ENCODE assay signal across 17 cellular contexts in the genomic region with DNA sequence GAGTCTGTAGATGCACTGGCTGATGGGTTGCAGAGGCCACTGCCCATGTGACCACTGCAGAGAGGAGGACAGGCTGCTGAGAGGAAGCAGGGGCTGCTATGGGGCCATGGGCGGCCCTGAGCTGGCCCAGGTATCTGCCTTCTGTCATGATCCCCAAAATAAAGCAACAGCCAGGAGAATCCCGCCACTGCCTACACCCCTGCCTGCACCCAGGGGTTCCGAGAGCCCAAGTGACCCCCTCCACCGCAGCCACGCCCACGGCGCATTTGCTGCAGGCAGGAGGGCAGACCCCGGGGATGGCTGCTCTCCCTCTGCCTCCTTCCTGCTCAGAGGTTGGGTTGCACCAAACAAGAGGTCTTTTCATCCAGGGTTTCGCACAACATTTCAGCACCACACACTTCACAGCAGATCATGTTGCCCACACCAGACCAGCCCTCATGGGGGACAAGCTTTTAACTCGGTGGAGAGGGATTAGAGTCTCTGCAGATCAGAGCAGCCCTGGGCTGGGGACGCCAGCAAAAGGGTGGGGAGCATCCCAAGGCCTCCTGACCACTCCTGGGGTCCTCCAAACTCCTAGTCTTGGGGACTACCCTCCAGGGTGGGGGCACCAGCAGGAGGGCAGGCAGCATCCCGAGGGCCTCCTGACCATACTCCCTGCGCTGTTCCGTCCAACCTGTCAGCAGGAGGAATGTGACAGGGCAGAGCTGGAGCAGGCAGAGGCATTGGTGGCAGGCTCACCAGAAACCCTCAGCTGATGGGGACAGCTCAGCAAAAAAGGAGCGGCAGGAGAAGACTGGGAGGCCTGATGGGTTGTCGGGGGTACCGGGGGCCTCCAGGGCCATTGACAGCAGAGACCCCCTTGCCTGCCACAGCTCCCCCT. TPM values are rescaled to one million over a fixed set of nuclear protein-coding genes. Genes with fewer than 3 reads are reported as not detected.
DNase-seq lines count a peak whose midpoint lies in the region; ATAC-seq and TF ChIP-seq lines count a peak whose summit lies in the region.
"Had no signal": no experiment of that assay in that cellular context is flagged by ENCODE, and none has a peak within 500 bp of the region (broad histone marks: within the 10 kb centered on the region; RNA-seq: fewer than 3 reads in every experiment).

No MANE protein-coding gene starts in this region.

- H3K23ac ChIP-seq in IMR-90 (ENCODE audit: low read depth, low read length): 0 out of 2 replicates have a peak overlapping the region, but pooled peaks have one; percentile 37

- H3K36me3 ChIP-seq in IMR-90 (ENCODE audit: control insufficient read depth, insufficient read depth, low read length): no peaks in the 10 kb centered on the region
- no peaks in the 10 kb centered on the region for H3K36me3 ChIP-seq in stomach smooth muscle (ENCODE audit: control insufficient read depth in 2 of 2, insufficient read depth in 2 of 2, low read length in 2 of 2)
- no peaks in the 10 kb centered on the region for H3K36me3 ChIP-seq in psoas muscle (ENCODE audit: insufficient read depth in 1 of 2, low read depth in 1 of 2)
- H3K36me3 ChIP-seq: neutrophil, suprapubic skin had no signal

- intact Hi-C loops in IMR-90 (cut with micrococcal nuclease) (no loop called here), right cardiac atrium (cut with DNase I) (no loop called here), psoas muscle (cut with DNase I) (no loop called here)

- H3K4me1 Mint-ChIP-seq in WTC11: peaks cover 33% of the 10 kb centered on the region

- TF ChIP-seq POLR2A in IMR-90 (IDR thresholded peaks at IDR 0.05; ENCODE audit: low read depth, low read length): no peak

- peak overlapping the region; percentile 45; the same call in 1 of the 2 replicates for H3K14ac ChIP-seq in IMR-90 (replicated peaks; ENCODE audit: low read depth, low read length)

- peak overlapping the region; percentile 16 for H2BK120ac ChIP-seq in IMR-90 (ENCODE audit: low read depth, low read length)

- H3K4me1 ChIP-seq in IMR-90 (ENCODE audit: control insufficient read depth, insufficient read depth, low read length): peaks cover 42% of the 10 kb centered on the region
- peaks cover 14% of the 10 kb centered on the region for H3K4me1 ChIP-seq in right cardiac atrium (ENCODE audit: control insufficient read depth, insufficient read depth, low read length)
- peaks cover 89% of the 10 kb centered on the region for H3K4me1 ChIP-seq in stomach smooth muscle (ENCODE audit: control insufficient read depth, insufficient read depth, low read length)
- H3K4me1 ChIP-seq in psoas muscle: peaks cover 22% of the 10 kb centered on the region

- TF ChIP-seq CTCF in IMR-90 (conservative IDR thresholded peaks at IDR 0.05; ENCODE audit: low read depth, low read length): no peak
- TF ChIP-seq CTCF in WTC11 (IDR thresholded peaks at IDR 0.05): no peak
- TF ChIP-seq CTCF in psoas muscle (IDR thresholded peaks at IDR 0.05): no peak

- dilution Hi-C loops in IMR-90 (cut with HindIII; ENCODE audit: low sequenced_read_pairs, unreplicated experiment): no loop called here

- H3K9ac ChIP-seq in IMR-90 (ENCODE audit: low read depth, low read length): no peak overlapping the region
- H3K9ac ChIP-seq in stomach smooth muscle (ENCODE audit: low read length in 2 of 2): no peak overlapping the region

- H4K20me1 ChIP-seq in IMR-90 (ENCODE audit: insufficient read depth, low read length): peaks cover 25% of the 10 kb centered on the region

- H3K9me3 Mint-ChIP-seq in WTC11: no peaks in the 10 kb centered on the region
- H3K9me3 Mint-ChIP-seq: activated naive CD8-positive, alpha-beta T cell treated with anti-CD3 and anti-CD28 coated beads for 36 hours had no signal

- H2BK20ac ChIP-seq in IMR-90 (ENCODE audit: low read depth, low read length): peak overlapping the region; percentile 37

- in situ Hi-C loops in IMR-90 (cut with MboI; ENCODE audit: low sequenced_read_pairs): no loop called here

- BruUV-seq in IMR-90 (replicated peaks; lab: Mats Ljungman, UMichigan): no TSS peak

- H3K27me3 Mint-ChIP-seq in WTC11 (ENCODE audit: low read depth): no peaks in the 10 kb centered on the region
- H3K27me3 Mint-ChIP-seq: activated naive CD8-positive, alpha-beta T cell treated with anti-CD3 and anti-CD28 coated beads for 36 hours had no signal

- no peak overlapping the region for H3K4me3 Mint-ChIP-seq in WTC11
- H3K4me3 Mint-ChIP-seq: activated CD8-positive, alpha-beta T cell treated with anti-CD3 and anti-CD28 coated beads, Interleukin-2, amount 10 ng/mL, durations not matched to agents 7 days and 5 days; activated naive CD8-positive, alpha-beta T cell treated with anti-CD3 and anti-CD28 coated beads for 36 hours had no signal

- POLR2A ChIA-PET in IMR-90 (lab: Charles Lee; ENCODE audit: unreplicated experiment) (no interaction called here), WTC11 (lab: Charles Lee) (no interaction called here)

- H3K9me3 ChIP-seq in IMR-90 (ENCODE audit: control insufficient read depth, insufficient read depth, low read length): no peaks in the 10 kb centered on the region
- no peaks in the 10 kb centered on the region for H3K9me3 ChIP-seq in right cardiac atrium (ENCODE audit: control insufficient read depth, low read length)
- no peaks in the 10 kb centered on the region for H3K9me3 ChIP-seq in stomach smooth muscle (ENCODE audit: control insufficient read depth in 2 of 2, low read length in 2 of 2)
- H3K9me3 ChIP-seq in psoas muscle: no peaks in the 10 kb centered on the region
- H3K9me3 ChIP-seq: neutrophil, suprapubic skin had no signal

- DNase-seq in IMR-90 (no peak), WTC11 (ENCODE audit: low spot score) (no peak), right cardiac atrium (no peak), DMS79 (lab: John Stamatoyannopoulos, UW) (no peak), NCI-H345 (lab: John Stamatoyannopoulos, UW) (no peak), psoas muscle (no peak)
- DNase-seq: activated CD8-positive, alpha-beta T cell treated with anti-CD3 and anti-CD28 coated beads, Interleukin-2, amount 10 ng/mL, durations not matched to agents 7 days and 5 days; activated naive CD8-positive, alpha-beta T cell treated with anti-CD3 and anti-CD28 coated beads for 36 hours; GF-D8; KG1; kidney; NCI-H82; stimulated activated CD4-positive, alpha-beta T cell treated with anti-CD3 and anti-CD28 coated beads, Interleukin-4, amount 100 ng/mL, for 24 hours had no signal

- H2AK5ac ChIP-seq in IMR-90 (ENCODE audit: low read depth, low read length): peak overlapping the region; percentile 83; the same call in 1 of the 2 replicates

- no peak for ATAC-seq in IMR-90 (ENCODE audit: low read depth)
- no peak for ATAC-seq in WTC11
- peak; percentile 20 to 47 for ATAC-seq in right cardiac atrium
- ATAC-seq in psoas muscle: no peak
- ATAC-seq: activated CD8-positive, alpha-beta T cell treated with anti-CD3 and anti-CD28 coated beads, Interleukin-2, amount 10 ng/mL, durations not matched to agents 7 days and 5 days had no signal

- peak overlapping the region; percentile 52 for H3K4ac ChIP-seq in IMR-90 (ENCODE audit: low read depth, low read length)

- H3K27me3 ChIP-seq in IMR-90 (ENCODE audit: control insufficient read depth, insufficient read depth, low read length) (no peaks in the 10 kb centered on the region), right cardiac atrium (ENCODE audit: control insufficient read depth, insufficient read depth) (no peaks in the 10 kb centered on the region), stomach smooth muscle (ENCODE audit: control insufficient read depth in 1 of 2, insufficient read depth in 2 of 2, low read length in 2 of 2) (no peaks in the 10 kb centered on the region), psoas muscle (ENCODE audit: insufficient read depth in 3 of 3, low read length in 2 of 3) (no peaks in the 10 kb centered on the region)
- H3K27me3 ChIP-seq: suprapubic skin had no signal

- H2AFZ ChIP-seq in IMR-90 (replicated peaks; ENCODE audit: low read length, poor library complexity): peak overlapping the region; percentile 16

- H3K18ac ChIP-seq in IMR-90 (ENCODE audit: low read depth, low read length): no peak overlapping the region; the same call in 1 of the 2 replicates

- peak overlapping the region in 1 of 2 experiments; percentile 71; a peak in 1 of 4 replicates for H4K8ac ChIP-seq in IMR-90 (ENCODE audit: low read depth in 2 of 2, low read length in 2 of 2)

- peaks cover 48% of the 10 kb centered on the region for H3K9me1 ChIP-seq in IMR-90 (ENCODE audit: insufficient read depth, low read length)

- H2BK15ac ChIP-seq in IMR-90 (ENCODE audit: low read depth, low read length): no peak overlapping the region

- H3K36me3 Mint-ChIP-seq in WTC11: no peaks in the 10 kb centered on the region
- H3K36me3 Mint-ChIP-seq: activated naive CD8-positive, alpha-beta T cell treated with anti-CD3 and anti-CD28 coated beads for 36 hours had no signal

- H2AK9ac ChIP-seq in IMR-90 (replicated peaks; ENCODE audit: low read depth, low read length, poor library complexity): peak overlapping the region; percentile 77

- H3K27ac ChIP-seq in IMR-90 (ENCODE audit: insufficient read depth, low read length) (no peak overlapping the region), right cardiac atrium (ENCODE audit: low read length) (no peak overlapping the region), stomach smooth muscle (ENCODE audit: low read length) (peak overlapping the region; percentile 41), psoas muscle (no peak overlapping the region)
- H3K27ac ChIP-seq: neutrophil had no signal

- CTCF ChIA-PET in IMR-90 (lab: Yijun Ruan, JAX) (interaction anchor here (0.8 to 0.9 kb wide), 2 partner anchors 11 to 66 kb away, joined by 3 to 4 read pairs; no protein-coding TSS in a partner anchor), WTC11 (lab: Charles Lee) (interaction anchor here (0.8 to 1.1 kb wide), 2 partner anchors 16 to 25 kb away, joined by 3 to 4 read pairs; no protein-coding TSS in a partner anchor)

- H3K27ac Mint-ChIP-seq in WTC11: peak overlapping the region; percentile 2; the same call in 1 of the 2 replicates
- H3K27ac Mint-ChIP-seq: activated CD8-positive, alpha-beta T cell treated with anti-CD3 and anti-CD28 coated beads, Interleukin-2, amount 10 ng/mL, durations not matched to agents 7 days and 5 days; activated naive CD8-positive, alpha-beta T cell treated with anti-CD3 and anti-CD28 coated beads for 36 hours had no signal

- H3K4me3 ChIP-seq in IMR-90 (ENCODE audit: insufficient read depth, low read depth, low read length) (no peak overlapping the region), right cardiac atrium (ENCODE audit: low read length) (no peak overlapping the region), stomach smooth muscle (ENCODE audit: low read length in 2 of 2) (peak overlapping the region in 1 of 2 donors; percentile 40), psoas muscle (no peak overlapping the region)
- H3K4me3 ChIP-seq: suprapubic skin had no signal

- peaks cover 36 to 96% of the 10 kb centered on the region in 2 experiments for H3K79me1 ChIP-seq in IMR-90 (ENCODE audit: low read depth in 1 of 2, low read length in 2 of 2)

- no peak overlapping the region for H3K4me2 ChIP-seq in IMR-90 (ENCODE audit: low read depth, low read length)

- no peak overlapping the region for H3K56ac ChIP-seq in IMR-90 (ENCODE audit: extremely low read depth, insufficient read depth, low read length)

- TF ChIP-seq RAD21 in IMR-90 (IDR thresholded peaks at IDR 0.05; ENCODE audit: low read length): no peak

- WGBS in IMR-90 (ENCODE audit: extremely low coverage in 2 of 2, insufficient read length in 1 of 2), 2 experiments: 57% methylated on average over 5 of the region's 17 CpGs; no CpG with 5 or more reads in 1 of the 2 experiments
- 67% methylated on average over 17 of the region's 17 CpGs for WGBS in right cardiac atrium
- 79 to 86% (median 82%) methylated on average over 17 of the region's 17 CpGs for WGBS in psoas muscle, 3 donors

- peak overlapping the region; percentile 58; the same call in 1 of the 2 replicates for H4K91ac ChIP-seq in IMR-90 (ENCODE audit: insufficient read depth, low read depth, low read length)

- no peak overlapping the region for H4K5ac ChIP-seq in IMR-90 (ENCODE audit: low read depth, low read length)

- no peak overlapping the region for H2BK5ac ChIP-seq in IMR-90 (ENCODE audit: low read depth, low read length, poor library complexity, severe bottlenecking)

RNA-seq across cellular contexts. Expression of gene CCDC85C, which starts 14.1 kb away (rescaled TPM):
- 13.9 and 16.0 TPM in 2 replicates for total RNA-seq in IMR-90 (2012; rRNA removed)
- polyA plus RNA-seq in IMR-90 (2012; rRNA removed): 19.0 and 22.2 TPM in 2 replicates
- polyA plus RNA-seq in IMR-90 (2012; cell fraction: cytosol; rRNA removed): 10.9 and 15.5 TPM in 2 replicates
- 11.3 and 20.4 TPM in 2 replicates for polyA plus RNA-seq in IMR-90 (2012; cell fraction: nucleus; rRNA removed; ENCODE audit: low replicate concordance)
- 28.7 to 35.8 TPM (median 30.4 TPM) in 3 replicates for total RNA-seq in WTC11 (2021)
- 10 to 100 TPM; 21.0 to 23.3 (median 22.0) TPM for total RNA-seq in right cardiac atrium
- 31.5 TPM for polyA plus RNA-seq in right cardiac atrium
- 10 to 100 TPM in 2 of 4 donors, 1 to 10 TPM in 2; 5.8 to 21.0 (median 9.9) TPM for total RNA-seq in psoas muscle
- polyA plus RNA-seq in psoas muscle: 10 to 100 TPM in 1 of 3 donors, 1 to 10 TPM in 2; 1.8 to 10.8 (median 4.4) TPM

RNA-seq across cellular contexts. Expression of gene HHIPL1, which starts 55.0 kb away (rescaled TPM):
- total RNA-seq in IMR-90 (2012; rRNA removed): 0.56 and 0.72 TPM in 2 replicates
- 0.65 and 1.4 TPM in 2 replicates for polyA plus RNA-seq in IMR-90 (2012; rRNA removed)
- 0.48 and 1.5 TPM in 2 replicates for polyA plus RNA-seq in IMR-90 (2012; cell fraction: cytosol; rRNA removed)
- polyA plus RNA-seq in IMR-90 (2012; cell fraction: nucleus; rRNA removed; ENCODE audit: low replicate concordance): 0.64 and 1.3 TPM in 2 replicates
- total RNA-seq in WTC11 (2021): 1.2 to 2.0 TPM (median 1.5 TPM) in 3 replicates
- 1 to 10 TPM; 1.9 to 3.4 (median 2.5) TPM for total RNA-seq in right cardiac atrium
- 0.75 TPM for polyA plus RNA-seq in right cardiac atrium
- under 1 TPM; 0.32 to 0.86 (median 0.62) TPM for total RNA-seq in psoas muscle
- polyA plus RNA-seq in psoas muscle: under 1 TPM; 0.12 to 0.18 (median 0.17) TPM
- total RNA-seq: activated CD8-positive, alpha-beta T cell treated with anti-CD3 and anti-CD28 coated beads, Interleukin-2, amount 10 ng/mL, durations not matched to agents 7 days and 5 days; mononuclear cell had no signal

Comparison
In these comparisons a context has a peak if more than half of its experiments do, and no peak if none do; other contexts are left out.
1. ATAC-seq: peak in right cardiac atrium (2 of 2); none in IMR-90 (single experiment), WTC11 (single experiment) and psoas muscle (0 of 4).